Comparison of ENCODE assay signal across 17 cellular contexts in genomic region chr4:1594871-1595788, GRCh38.
DNase-seq lines count a peak whose midpoint lies in the region; ATAC-seq lines count a peak whose summit lies in the region.
"Had no signal": no experiment of that assay in that cellular context is flagged by ENCODE, and none has a peak within 500 bp of the region (broad histone marks: within the 10 kb centered on the region; RNA-seq: fewer than 3 reads in every experiment).

No MANE protein-coding gene starts in this region.

- peak; percentile 55 for DNase-seq in H7
- peak; percentile 13 for DNase-seq in left ventricle myocardium superior
- DNase-seq in neuronal stem cell (ENCODE audit: low spot score) = no peak
- no peak for DNase-seq in dermis blood vessel endothelial cell
- DNase-seq in NCI-H226 = no peak
- no peak for DNase-seq in mesendoderm
- DNase-seq: DND-41, HCEC 1CT, NCI-H187, NCI-H446, NCI-H774, Peyer's patch, SHP77 had no signal

- H4K5ac ChIP-seq in mesendoderm (ENCODE audit: low read length) = no peak overlapping the region

- H2BK15ac ChIP-seq in neuronal stem cell (ENCODE audit: low read length) = no peak overlapping the region
- no peak overlapping the region for H2BK15ac ChIP-seq in mesendoderm (replicated peaks; ENCODE audit: low read depth)

- ATAC-seq in left ventricle myocardium superior = no peak
- ATAC-seq: CD8-positive, alpha-beta T cell; SK-N-SH treated with all-trans-retinoic acid at 6 μM for 48 hours had no signal

- H3K79me1 ChIP-seq in neuronal stem cell (ENCODE audit: low read depth, low read length) (no peaks in the 10 kb centered on the region), mesendoderm (ENCODE audit: low read length) (no peaks in the 10 kb centered on the region)

- no peaks in the 10 kb centered on the region for H3K79me2 ChIP-seq in mesendoderm (ENCODE audit: control insufficient read depth, insufficient read depth, low read length)

- no CpG with 5 or more reads among the region's 24 CpGs for WGBS in neuronal stem cell (ENCODE audit: extremely low coverage in 2 of 2, insufficient read length in 2 of 2, insufficient replicate concordance in 1 of 2), 2 donors
- no CpG with 5 or more reads among the region's 24 CpGs for WGBS in mesendoderm (ENCODE audit: extremely low coverage, insufficient coverage, low lambda C conversion rate)

- intact Hi-C loops in left ventricle myocardium superior (cut with micrococcal nuclease) = no loop called here

- no peaks in the 10 kb centered on the region for H3K27me3 ChIP-seq in BLaER1
- H3K27me3 ChIP-seq in H7 (ENCODE audit: control insufficient read depth, insufficient read depth, low read length) = no peaks in the 10 kb centered on the region
- H3K27me3 ChIP-seq in neuronal stem cell (ENCODE audit: control insufficient read depth in 3 of 3, insufficient read depth in 3 of 3, low read depth in 1 of 3, low read length in 3 of 3) = peaks cover 0 to 2% (median 0%) of the 10 kb centered on the region in 3 experiments
- H3K27me3 ChIP-seq in mesendoderm (ENCODE audit: insufficient read depth, low read length, poor library complexity) = no peaks in the 10 kb centered on the region
- H3K27me3 ChIP-seq: Peyer's patch had no signal

- H3K4ac ChIP-seq in neuronal stem cell (ENCODE audit: low read length) (no peak overlapping the region), mesendoderm (ENCODE audit: low read depth, low read length) (no peak overlapping the region)

- no peak overlapping the region for H2BK5ac ChIP-seq in neuronal stem cell (ENCODE audit: low read length)
- H2BK5ac ChIP-seq in mesendoderm (ENCODE audit: low read length) = no peak overlapping the region

- H3K56ac ChIP-seq in mesendoderm (ENCODE audit: low read length) = no peak overlapping the region

- H4K91ac ChIP-seq in neuronal stem cell (ENCODE audit: low read depth, low read length, poor library complexity) = no peak overlapping the region

- H3K18ac ChIP-seq in neuronal stem cell (ENCODE audit: low read length) (peak overlapping the region; percentile 87), mesendoderm (ENCODE audit: low read length) (no peak overlapping the region)

- H2BK120ac ChIP-seq in neuronal stem cell (ENCODE audit: low read depth, low read length) (peak overlapping the region; percentile 87), mesendoderm (ENCODE audit: low read depth, low read length) (no peak overlapping the region)

- H3K4me1 ChIP-seq in BLaER1 (peaks cover 63% of the 10 kb centered on the region), neuronal stem cell (ENCODE audit: control insufficient read depth in 2 of 2, insufficient read depth in 1 of 2, low read depth in 1 of 2, low read length in 2 of 2) (peaks cover 0 to 6% of the 10 kb centered on the region in 2 donors), mesendoderm (ENCODE audit: control insufficient read depth, low read depth, low read length) (no peaks in the 10 kb centered on the region)
- H3K4me1 ChIP-seq: Peyer's patch had no signal

- H2BK12ac ChIP-seq in neuronal stem cell (ENCODE audit: low read length) = no peak overlapping the region

- H3K9me3 ChIP-seq in BLaER1 (peaks cover 29% of the 10 kb centered on the region), neuronal stem cell (replicated peaks in 1 of 2; ENCODE audit: control insufficient read depth in 2 of 2, insufficient read depth in 1 of 2, low read depth in 1 of 2, low read length in 2 of 2) (peaks cover 4 to 6% of the 10 kb centered on the region in 2 donors)

- H4K8ac ChIP-seq in neuronal stem cell (ENCODE audit: low read depth, low read length) (no peak overlapping the region), mesendoderm (ENCODE audit: low read depth, low read length) (no peak overlapping the region)

- H2AFZ ChIP-seq in neuronal stem cell (ENCODE audit: low read length) = no peak overlapping the region

- H3K4me3 ChIP-seq in BLaER1 (no peak overlapping the region), H7 (ENCODE audit: insufficient read depth, low read depth, low read length) (no peak overlapping the region), neuronal stem cell (ENCODE audit: low read length in 2 of 2) (no peak overlapping the region), mesendoderm (ENCODE audit: low read length) (no peak overlapping the region)
- H3K4me3 ChIP-seq: K562, Peyer's patch had no signal

- H3K23ac ChIP-seq in neuronal stem cell (ENCODE audit: low read depth, low read length, poor library complexity) (peak overlapping the region; percentile 65), mesendoderm (ENCODE audit: low read length) (no peak overlapping the region)

- no peaks in the 10 kb centered on the region for H4K20me1 ChIP-seq in BLaER1

- H3K36me3 ChIP-seq in BLaER1 (peaks cover 10% of the 10 kb centered on the region), H7 (replicated peaks; ENCODE audit: control insufficient read depth, insufficient read depth, low read length) (no peaks in the 10 kb centered on the region), neuronal stem cell (replicated peaks in 1 of 2; ENCODE audit: control insufficient read depth in 2 of 2, insufficient read depth in 2 of 2, low read length in 2 of 2) (no peaks in the 10 kb centered on the region), mesendoderm (ENCODE audit: control insufficient read depth, insufficient read depth, low read length) (no peaks in the 10 kb centered on the region)
- H3K36me3 ChIP-seq: Peyer's patch had no signal

- H2AK5ac ChIP-seq in neuronal stem cell (ENCODE audit: low read depth, low read length) = peak overlapping the region; percentile 90
- no peak overlapping the region for H2AK5ac ChIP-seq in mesendoderm (ENCODE audit: low read length)

- H3K9ac ChIP-seq in BLaER1 (no peak overlapping the region), neuronal stem cell (ENCODE audit: low read depth, low read length, poor library complexity) (no peak overlapping the region), mesendoderm (ENCODE audit: low read length) (no peak overlapping the region)

- H3K4me2 ChIP-seq in BLaER1 = peak overlapping the region; percentile 63
- no peak overlapping the region for H3K4me2 ChIP-seq in neuronal stem cell (ENCODE audit: insufficient read depth, low read length, poor library complexity, severe bottlenecking)
- H3K4me2 ChIP-seq in mesendoderm (ENCODE audit: low read length) = no peak overlapping the region

- peak overlapping the region; percentile 51; the same call in 1 of the 2 replicates for H3K27ac ChIP-seq in BLaER1
- no peak overlapping the region for H3K27ac ChIP-seq in neuronal stem cell (replicated peaks; ENCODE audit: low read length)
- H3K27ac ChIP-seq in mesendoderm (ENCODE audit: low read depth, low read length) = no peak overlapping the region
- H3K27ac ChIP-seq: Peyer's patch had no signal

- H3K14ac ChIP-seq in neuronal stem cell (ENCODE audit: low read length) = peak overlapping the region; percentile 11

Comparison
In these comparisons a context has a peak if more than half of its experiments do, and no peak if none do; other contexts are left out.
1. DNase-seq: peak in H7 (single experiment) and left ventricle myocardium superior (single experiment); none in neuronal stem cell (single experiment), dermis blood vessel endothelial cell (single experiment), NCI-H226 (single experiment) and mesendoderm (single experiment).